Comparison of ENCODE assay signal across 10 cellular contexts in the genomic region with DNA sequence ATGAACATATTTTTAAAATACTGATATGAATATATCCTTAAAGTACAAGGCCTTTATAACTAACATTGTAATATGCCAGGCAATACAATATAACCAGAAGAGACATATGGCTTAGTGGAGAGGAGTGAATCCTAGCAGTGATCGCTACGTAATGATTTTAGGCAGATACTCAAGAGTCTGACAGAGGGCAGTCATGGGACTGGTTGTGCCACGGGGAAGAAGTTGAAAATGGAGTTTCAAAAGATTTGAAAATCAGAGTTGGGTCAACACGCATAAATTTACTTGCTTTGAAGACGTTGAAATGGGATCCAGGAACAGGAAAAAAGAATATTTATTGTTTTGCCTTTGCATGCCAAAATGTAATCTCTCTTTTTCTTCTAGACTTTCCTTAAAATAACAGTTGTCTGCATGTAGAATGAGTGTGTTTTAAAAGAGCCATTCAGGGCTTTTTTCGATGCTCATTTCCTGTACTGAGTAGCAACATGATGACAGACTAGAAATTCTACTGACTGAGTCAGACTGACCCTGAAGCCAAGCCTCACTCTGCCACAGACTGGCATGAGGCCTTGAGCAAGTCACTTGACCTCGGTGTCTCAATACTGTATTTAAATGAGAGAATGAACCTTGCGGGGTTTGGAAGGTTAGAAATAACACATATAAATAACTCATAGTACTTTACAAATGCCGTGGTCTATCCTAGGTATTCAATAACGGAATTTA. TPM values are rescaled to one million over a fixed set of nuclear protein-coding genes. Genes with fewer than 3 reads are reported as not detected.
DNase-seq lines count a peak whose midpoint lies in the region; ATAC-seq, FAIRE-seq and TF ChIP-seq lines count a peak whose summit lies in the region.
"Had no signal": no experiment of that assay in that cellular context is flagged by ENCODE, and none has a peak within 500 bp of the region (broad histone marks: within the 10 kb centered on the region; RNA-seq: fewer than 3 reads in every experiment).

No MANE protein-coding gene starts in this region.

- H3K4me3 Mint-ChIP-seq in activated CD8-positive, alpha-beta memory T cell treated with anti-CD3 and anti-CD28 coated beads, Interleukin-2, amount 10 ng/mL, durations not matched to agents 7 days and 5 days: no peak overlapping the region

- no peaks in the 10 kb centered on the region for H3K36me3 ChIP-seq in thoracic aorta
- H3K36me3 ChIP-seq: BLaER1 treated with 17β-estradiol and CSF1 and Interleukin-3, amounts not matched to agents 10 nM and 100 nM had no signal

- H3K4me1 ChIP-seq in thoracic aorta (ENCODE audit: control insufficient read depth in 1 of 2, low read depth in 2 of 2): peaks cover 0 to under 1% of the 10 kb centered on the region in 2 donors

- H3K4me1 Mint-ChIP-seq in activated CD8-positive, alpha-beta memory T cell treated with anti-CD3 and anti-CD28 coated beads, Interleukin-2, amount 10 ng/mL, durations not matched to agents 7 days and 5 days: peaks cover 33% of the 10 kb centered on the region

- H3K9me3 ChIP-seq in thoracic aorta: no peaks in the 10 kb centered on the region

- ATAC-seq in activated CD8-positive, alpha-beta memory T cell treated with anti-CD3 and anti-CD28 coated beads, Interleukin-2, amount 10 ng/mL, durations not matched to agents 7 days and 5 days: peak; percentile 36
- ATAC-seq in thoracic aorta (ENCODE audit: insufficient number of reproducible peaks, low FRiP score, low read depth): peak; percentile 89

- peaks cover 10% of the 10 kb centered on the region for H3K36me3 Mint-ChIP-seq in activated CD8-positive, alpha-beta memory T cell treated with anti-CD3 and anti-CD28 coated beads, Interleukin-2, amount 10 ng/mL, durations not matched to agents 7 days and 5 days

- FAIRE-seq in TTC549 (lab: Jason Lieb, UNC): peak; percentile 98
- FAIRE-seq in D721Med (lab: Jason Lieb, UNC): no peak

- peak; percentile 42 for DNase-seq in activated CD8-positive, alpha-beta memory T cell treated with anti-CD3 and anti-CD28 coated beads, Interleukin-2, amount 10 ng/mL, durations not matched to agents 7 days and 5 days
- no peak for DNase-seq in activated CD8-positive, alpha-beta memory T cell treated with anti-CD3 and anti-CD28 coated beads for 24 hours
- DNase-seq in glomerular visceral epithelial cell (ENCODE audit: extremely low spot score): peak; percentile 62
- no peak for DNase-seq in thoracic aorta (ENCODE audit: low spot score)
- no peak for DNase-seq in COLO668 (lab: John Stamatoyannopoulos, UW; ENCODE audit: unreplicated experiment)
- no peak for DNase-seq in D721Med (ENCODE audit: insufficient read length, low spot score)
- DNase-seq in NCI-H1048 (lab: John Stamatoyannopoulos, UW): no peak

- no peaks in the 10 kb centered on the region for H3K9me3 Mint-ChIP-seq in activated CD8-positive, alpha-beta memory T cell treated with anti-CD3 and anti-CD28 coated beads, Interleukin-2, amount 10 ng/mL, durations not matched to agents 7 days and 5 days (ENCODE audit: low read depth)

- H3K4me3 ChIP-seq in thoracic aorta: no peak overlapping the region
- H3K4me3 ChIP-seq: BLaER1 treated with 17β-estradiol and CSF1 and Interleukin-3, amounts not matched to agents 10 nM and 100 nM had no signal

- H3K27me3 ChIP-seq in thoracic aorta (replicated peaks; ENCODE audit: insufficient read depth): no peaks in the 10 kb centered on the region
- H3K27me3 ChIP-seq: BLaER1 treated with 17β-estradiol and CSF1 and Interleukin-3, amounts not matched to agents 10 nM and 100 nM had no signal

- no peaks in the 10 kb centered on the region for H3K27me3 Mint-ChIP-seq in activated CD8-positive, alpha-beta memory T cell treated with anti-CD3 and anti-CD28 coated beads, Interleukin-2, amount 10 ng/mL, durations not matched to agents 7 days and 5 days

- TF ChIP-seq CTCF in thoracic aorta (IDR thresholded peaks at IDR 0.05): no peak
- TF ChIP-seq CTCF in D721Med (IDR thresholded peaks at IDR 0.05; ENCODE audit: insufficient read depth, missing control alignments): no peak

- peak overlapping the region; percentile 6 for H3K27ac Mint-ChIP-seq in activated CD8-positive, alpha-beta memory T cell treated with anti-CD3 and anti-CD28 coated beads, Interleukin-2, amount 10 ng/mL, durations not matched to agents 7 days and 5 days

- peak overlapping the region; percentile 79 to 89 for H3K27ac ChIP-seq in thoracic aorta
- H3K27ac ChIP-seq: VCaP had no signal

- CTCF ChIA-PET in activated CD8-positive, alpha-beta memory T cell treated with anti-CD3 and anti-CD28 coated beads, Interleukin-2, amount 10 ng/mL, durations not matched to agents 7 days and 5 days (lab: Charles Lee): no interaction called here

RNA-seq across cellular contexts. Expression of gene SMS, which starts 8.1 kb away (rescaled TPM):
- 10 to 100 TPM; 76.2 to 95.6 TPM for total RNA-seq in activated CD8-positive, alpha-beta memory T cell treated with anti-CD3 and anti-CD28 coated beads, Interleukin-2, amount 10 ng/mL, durations not matched to agents 7 days and 5 days
- total RNA-seq in thoracic aorta: 10 to 100 TPM; 37.8 to 61.6 TPM

Comparison
In these comparisons a context has a peak if more than half of its experiments do, and no peak if none do; other contexts are left out.
1. DNase-seq: peak in activated CD8-positive, alpha-beta memory T cell treated with anti-CD3 and anti-CD28 coated beads, Interleukin-2, amount 10 ng/mL, durations not matched to agents 7 days and 5 days (single experiment) and glomerular visceral epithelial cell (single experiment); none in activated CD8-positive, alpha-beta memory T cell treated with anti-CD3 and anti-CD28 coated beads for 24 hours (single experiment), thoracic aorta (single experiment), COLO668 (single experiment), D721Med (single experiment) and NCI-H1048 (single experiment).